Comparison of ENCODE assay signal across 2 cellular contexts in the genomic region with DNA sequence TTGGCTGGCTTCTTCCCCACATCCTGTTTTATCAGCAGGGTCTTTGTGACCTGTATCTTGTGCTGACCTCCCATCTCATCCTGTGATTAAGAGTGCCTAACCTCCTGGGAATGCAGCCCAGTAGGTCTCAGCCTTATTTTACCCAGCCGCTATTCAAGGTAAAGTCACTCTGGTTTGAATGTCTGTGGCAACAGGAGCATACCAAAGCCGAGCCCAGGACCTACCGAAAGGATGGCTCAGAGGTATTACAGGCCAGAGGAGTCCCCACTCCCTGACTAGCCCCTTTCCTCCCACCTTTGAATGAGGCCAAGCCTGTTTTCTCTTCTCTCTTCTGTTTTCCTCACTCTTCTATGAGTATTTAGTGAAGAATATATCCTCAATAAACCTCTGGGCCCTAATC.
TF ChIP-seq lines count a peak whose summit lies in the region.

No MANE protein-coding gene starts in this region.

TF ChIP-seq in GM23338, 12 proteins besides CTCF, POLR2A, EP300 and RAD21 (continued from another document):
- TF ChIP-seq ETS1 (IDR thresholded peaks at IDR 0.05) = no peak

TF ChIP-seq in WTC11, 78 proteins besides CTCF, POLR2A, EP300 and RAD21 (continued from another document):
- TF ChIP-seq, protein P1, sequence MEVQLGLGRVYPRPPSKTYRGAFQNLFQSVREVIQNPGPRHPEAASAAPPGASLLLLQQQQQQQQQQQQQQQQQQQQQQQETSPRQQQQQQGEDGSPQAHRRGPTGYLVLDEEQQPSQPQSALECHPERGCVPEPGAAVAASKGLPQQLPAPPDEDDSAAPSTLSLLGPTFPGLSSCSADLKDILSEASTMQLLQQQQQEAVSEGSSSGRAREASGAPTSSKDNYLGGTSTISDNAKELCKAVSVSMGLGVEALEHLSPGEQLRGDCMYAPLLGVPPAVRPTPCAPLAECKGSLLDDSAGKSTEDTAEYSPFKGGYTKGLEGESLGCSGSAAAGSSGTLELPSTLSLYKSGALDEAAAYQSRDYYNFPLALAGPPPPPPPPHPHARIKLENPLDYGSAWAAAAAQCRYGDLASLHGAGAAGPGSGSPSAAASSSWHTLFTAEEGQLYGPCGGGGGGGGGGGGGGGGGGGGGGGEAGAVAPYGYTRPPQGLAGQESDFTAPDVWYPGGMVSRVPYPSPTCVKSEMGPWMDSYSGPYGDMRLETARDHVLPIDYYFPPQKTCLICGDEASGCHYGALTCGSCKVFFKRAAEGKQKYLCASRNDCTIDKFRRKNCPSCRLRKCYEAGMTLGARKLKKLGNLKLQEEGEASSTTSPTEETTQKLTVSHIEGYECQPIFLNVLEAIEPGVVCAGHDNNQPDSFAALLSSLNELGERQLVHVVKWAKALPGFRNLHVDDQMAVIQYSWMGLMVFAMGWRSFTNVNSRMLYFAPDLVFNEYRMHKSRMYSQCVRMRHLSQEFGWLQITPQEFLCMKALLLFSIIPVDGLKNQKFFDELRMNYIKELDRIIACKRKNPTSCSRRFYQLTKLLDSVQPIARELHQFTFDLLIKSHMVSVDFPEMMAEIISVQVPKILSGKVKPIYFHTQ (CRISPR knock-in tag; IDR thresholded peaks at IDR 0.05) = no peak
- no peak for TF ChIP-seq ZNF532 (CRISPR knock-in tag; IDR thresholded peaks at IDR 0.05; ENCODE audit: borderline replicate concordance)
- TF ChIP-seq PREB (CRISPR knock-in tag; IDR thresholded peaks at IDR 0.05; ENCODE audit: borderline replicate concordance) = no peak
- TF ChIP-seq, protein P2, sequence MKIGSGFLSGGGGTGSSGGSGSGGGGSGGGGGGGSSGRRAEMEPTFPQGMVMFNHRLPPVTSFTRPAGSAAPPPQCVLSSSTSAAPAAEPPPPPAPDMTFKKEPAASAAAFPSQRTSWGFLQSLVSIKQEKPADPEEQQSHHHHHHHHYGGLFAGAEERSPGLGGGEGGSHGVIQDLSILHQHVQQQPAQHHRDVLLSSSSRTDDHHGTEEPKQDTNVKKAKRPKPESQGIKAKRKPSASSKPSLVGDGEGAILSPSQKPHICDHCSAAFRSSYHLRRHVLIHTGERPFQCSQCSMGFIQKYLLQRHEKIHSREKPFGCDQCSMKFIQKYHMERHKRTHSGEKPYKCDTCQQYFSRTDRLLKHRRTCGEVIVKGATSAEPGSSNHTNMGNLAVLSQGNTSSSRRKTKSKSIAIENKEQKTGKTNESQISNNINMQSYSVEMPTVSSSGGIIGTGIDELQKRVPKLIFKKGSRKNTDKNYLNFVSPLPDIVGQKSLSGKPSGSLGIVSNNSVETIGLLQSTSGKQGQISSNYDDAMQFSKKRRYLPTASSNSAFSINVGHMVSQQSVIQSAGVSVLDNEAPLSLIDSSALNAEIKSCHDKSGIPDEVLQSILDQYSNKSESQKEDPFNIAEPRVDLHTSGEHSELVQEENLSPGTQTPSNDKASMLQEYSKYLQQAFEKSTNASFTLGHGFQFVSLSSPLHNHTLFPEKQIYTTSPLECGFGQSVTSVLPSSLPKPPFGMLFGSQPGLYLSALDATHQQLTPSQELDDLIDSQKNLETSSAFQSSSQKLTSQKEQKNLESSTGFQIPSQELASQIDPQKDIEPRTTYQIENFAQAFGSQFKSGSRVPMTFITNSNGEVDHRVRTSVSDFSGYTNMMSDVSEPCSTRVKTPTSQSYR (CRISPR knock-in tag; IDR thresholded peaks at IDR 0.05) = no peak
